ENCODE assay signal across 1 cellular context in the genomic region with DNA sequence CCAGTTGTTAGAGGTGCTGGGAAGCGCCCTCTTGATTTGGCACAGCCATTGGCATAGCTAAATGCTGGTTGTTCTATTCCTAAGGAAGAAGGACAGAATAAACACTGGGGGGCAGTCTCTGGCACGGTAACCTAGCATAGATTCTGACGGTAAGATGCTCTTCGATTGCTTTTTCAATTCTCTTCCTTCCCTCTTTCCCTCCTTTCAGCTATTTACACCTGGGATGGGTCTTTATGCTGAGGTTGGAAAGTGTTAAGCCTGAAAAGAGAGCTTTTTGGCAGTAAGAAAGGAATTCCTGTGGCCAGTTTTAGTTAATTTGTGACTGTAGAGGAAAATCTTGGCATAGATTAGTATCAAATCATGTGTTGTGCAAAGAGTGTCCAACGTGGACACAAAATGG.
TF ChIP-seq lines count a peak whose summit lies in the region.

No MANE protein-coding gene starts in this region.

TF ChIP-seq in SK-N-SH, 30 proteins besides CTCF, POLR2A, EP300 and RAD21 (continued from another document):
- TF ChIP-seq, protein P1, sequence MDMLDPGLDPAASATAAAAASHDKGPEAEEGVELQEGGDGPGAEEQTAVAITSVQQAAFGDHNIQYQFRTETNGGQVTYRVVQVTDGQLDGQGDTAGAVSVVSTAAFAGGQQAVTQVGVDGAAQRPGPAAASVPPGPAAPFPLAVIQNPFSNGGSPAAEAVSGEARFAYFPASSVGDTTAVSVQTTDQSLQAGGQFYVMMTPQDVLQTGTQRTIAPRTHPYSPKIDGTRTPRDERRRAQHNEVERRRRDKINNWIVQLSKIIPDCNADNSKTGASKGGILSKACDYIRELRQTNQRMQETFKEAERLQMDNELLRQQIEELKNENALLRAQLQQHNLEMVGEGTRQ (IDR thresholded peaks at IDR 0.05; ENCODE audit: borderline replicate concordance, low read depth, low read length): no peak
- TF ChIP-seq JUND (IDR thresholded peaks at IDR 0.05) (no peak), NRF1 (IDR thresholded peaks at IDR 0.05; ENCODE audit: low read depth, low read length) (no peak), RXRA (IDR thresholded peaks at IDR 0.05; ENCODE audit: borderline replicate concordance, low read depth) (no peak), YY1 (IDR thresholded peaks at IDR 0.05; ENCODE audit: low read depth) (no peak), TEAD4 (IDR thresholded peaks at IDR 0.05; ENCODE audit: borderline replicate concordance, insufficient read depth) (no peak), FOXM1 (IDR thresholded peaks at IDR 0.05; ENCODE audit: low read depth) (no peak), MEF2A (IDR thresholded peaks at IDR 0.05; ENCODE audit: borderline replicate concordance, low read depth) (no peak)
TF ChIP-seq in SK-N-SH: peak in this region for 0.
